ENCODE assay signal across 27 cellular contexts in the genomic region with DNA sequence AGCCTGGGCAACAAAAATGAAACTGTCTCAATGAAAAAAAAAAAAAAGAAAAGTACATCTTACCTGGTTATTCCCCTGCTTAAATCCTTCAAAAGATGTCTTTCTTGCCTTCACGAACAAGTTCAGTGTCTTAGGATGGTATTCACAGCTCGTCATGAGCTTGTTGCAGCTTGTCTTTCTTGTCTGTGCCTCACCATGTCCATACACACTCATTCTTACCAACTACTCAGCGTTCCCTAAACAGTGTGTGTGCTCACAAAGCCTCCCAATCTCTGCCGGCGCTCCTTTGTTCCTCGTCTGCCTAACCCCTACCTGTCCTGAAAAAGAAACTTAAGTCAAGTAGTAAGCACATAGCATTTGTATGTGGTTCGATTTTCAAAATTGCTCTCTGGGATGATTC. TPM values are rescaled to one million over a fixed set of nuclear protein-coding genes. Genes with fewer than 3 reads are reported as not detected.
A peak's percentile ranks its signal among the peaks of the same experiment; 100 is the strongest.
DNase-seq lines count a peak whose midpoint lies in the region; ATAC-seq and TF ChIP-seq lines count a peak whose summit lies in the region.
"Had no signal": no experiment of that assay in that cellular context is flagged by ENCODE, and none has a peak within 500 bp of the region (broad histone marks: within the 10 kb centered on the region; RNA-seq: fewer than 3 reads in every experiment).

No MANE protein-coding gene starts in this region.

- no peaks in the 10 kb centered on the region for H3K27me3 ChIP-seq in cardiac muscle cell
- H3K27me3 ChIP-seq in heart left ventricle: no peaks in the 10 kb centered on the region
- H3K27me3 ChIP-seq in neutrophil: no peaks in the 10 kb centered on the region
- H3K27me3 ChIP-seq: pancreas, sigmoid colon, SJCRH30, stomach, tibial nerve had no signal

- TF ChIP-seq POLR2A in heart left ventricle (IDR thresholded peaks at IDR 0.05): no peak

- H3K27ac ChIP-seq in cardiac muscle cell (peak overlapping the region; percentile 83), heart left ventricle (peak overlapping the region in 3 of 12 donors; percentile 4 to 25 (median 8)), neutrophil (peak overlapping the region; percentile 26)
- H3K27ac ChIP-seq: KMS-11, pancreas, sigmoid colon, SJCRH30, stomach had no signal

- TF ChIP-seq CTCF in cardiac muscle cell (IDR thresholded peaks at IDR 0.05; ENCODE audit: low read depth, low read length) (no peak), heart left ventricle (IDR thresholded peaks at IDR 0.05) (no peak), epithelial cell of esophagus (IDR thresholded peaks at IDR 0.05; ENCODE audit: insufficient read depth, low read depth, low read length, missing control alignments) (no peak), neutrophil (IDR thresholded peaks at IDR 0.05) (no peak)

- ATAC-seq in heart left ventricle (no peak), GM21381 (IDR thresholded peaks at IDR 0.05; ENCODE audit: unreplicated experiment) (no peak), GM19328 (IDR thresholded peaks at IDR 0.05; ENCODE audit: unreplicated experiment) (no peak)
- ATAC-seq: natural killer cell treated with Interleukin-12 subunit alpha and Interleukin-12 subunit beta and Interleukin-15 and Interleukin-18, amount 100 ng/mL, for 72 hours; Panc1; pancreas had no signal

- H3K4me1 ChIP-seq in cardiac muscle cell (ENCODE audit: low read depth): peaks cover 23% of the 10 kb centered on the region
- peaks cover 6 to 65% (median 45%) of the 10 kb centered on the region in 12 donors for H3K4me1 ChIP-seq in heart left ventricle
- peaks cover 28 to 36% of the 10 kb centered on the region in 2 experiments for H3K4me1 ChIP-seq in neutrophil (ENCODE audit: control insufficient read depth in 1 of 2, insufficient read depth in 1 of 2, low read depth in 1 of 2, low read length in 1 of 2)

- WGBS in heart left ventricle, 4 donors: 67 to 79% (median 72%) methylated on average over 7 of the region's 7 CpGs

- no peak overlapping the region for H3K4me3 ChIP-seq in cardiac muscle cell
- H3K4me3 ChIP-seq in heart left ventricle: no peak overlapping the region
- H3K4me3 ChIP-seq in epithelial cell of esophagus (ENCODE audit: low read length): peak overlapping the region; percentile 25
- H3K4me3 ChIP-seq in neutrophil (ENCODE audit: low read depth in 1 of 2, low read length in 1 of 2): no peak overlapping the region
- H3K4me3 ChIP-seq: pancreas, sigmoid colon, SJCRH30, stomach, tibial nerve had no signal

- DNase-seq in cardiac muscle cell (ENCODE audit: low read depth in 1 of 2, low spot score in 1 of 2): no peak
- no peak for DNase-seq in heart left ventricle
- peak; percentile 99 for DNase-seq in epithelial cell of esophagus (ENCODE audit: low read depth)
- DNase-seq in activated CD8-positive, alpha-beta memory T cell treated with anti-CD3 and anti-CD28 coated beads for 24 hours: no peak
- no peak for DNase-seq in DMS114 treated with DMSO at 0.1 percent for 48 hours (lab: John Stamatoyannopoulos, UW; ENCODE audit: unreplicated experiment)
- DNase-seq: activated CD4-positive, alpha-beta T cell treated with anti-CD3 and anti-CD28 coated beads for 48 hours; anterior cingulate cortex; CD8-positive, alpha-beta memory T cell; central memory CD4-positive, alpha-beta T cell; DMS153; foreskin fibroblast; hippocampal formation; immature natural killer cell; MV-4-11; NCI-H2171 treated with DMSO at 0.1 percent for 48 hours; NCI-H524 treated with DMSO at 0.1 percent for 48 hours; pancreas; sigmoid colon; SJCRH30; stomach had no signal

- intact Hi-C loops in heart left ventricle (cut with DNase I): no loop called here

- H3K36me3 ChIP-seq in cardiac muscle cell: no peaks in the 10 kb centered on the region
- no peaks in the 10 kb centered on the region for H3K36me3 ChIP-seq in heart left ventricle
- no peaks in the 10 kb centered on the region for H3K36me3 ChIP-seq in neutrophil
- H3K36me3 ChIP-seq: pancreas, sigmoid colon, SJCRH30 had no signal

- H3K9me3 ChIP-seq in cardiac muscle cell (ENCODE audit: low read depth): no peaks in the 10 kb centered on the region
- H3K9me3 ChIP-seq in heart left ventricle: no peaks in the 10 kb centered on the region
- H3K9me3 ChIP-seq in neutrophil: no peaks in the 10 kb centered on the region
- H3K9me3 ChIP-seq: pancreas, sigmoid colon, SJCRH30, stomach, tibial nerve had no signal

RNA-seq across cellular contexts. Expression of gene UBE4B, which starts 31.1 kb away (rescaled TPM):
- 45.4 and 72.0 TPM in 2 replicates for total RNA-seq in cardiac muscle cell
- polyA plus RNA-seq in cardiac muscle cell: 34.1 and 51.8 TPM in 2 replicates
- 100 to 1,000 TPM in 1 of 9 donors, 10 to 100 TPM in 8; 50.4 to 132 (median 68.2) TPM for total RNA-seq in heart left ventricle
- polyA plus RNA-seq in heart left ventricle: 10 to 100 TPM; 18.5 to 32.3 TPM
